In the genomic region with DNA sequence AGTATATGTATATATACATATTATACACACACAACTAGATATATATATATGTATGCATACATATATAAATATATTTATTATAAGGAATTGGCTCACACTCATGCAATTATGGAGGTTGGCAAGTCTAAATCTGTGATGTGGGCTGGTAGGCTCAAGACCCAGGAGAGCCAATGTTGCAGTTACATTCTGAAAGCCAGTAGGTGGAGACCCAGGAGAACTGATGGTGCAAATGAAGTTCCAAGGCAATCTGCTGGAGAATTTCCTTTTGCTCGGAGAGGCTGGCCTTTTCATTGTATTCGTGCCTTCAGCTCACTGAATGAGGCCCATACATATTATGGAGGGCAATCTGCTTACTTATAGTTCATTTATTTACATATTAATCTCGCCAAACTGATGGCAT, we compare ENCODE assay signal across 12 cellular contexts. TPM values are rescaled to one million over a fixed set of nuclear protein-coding genes. Genes with fewer than 3 reads are reported as not detected.
A peak's percentile ranks its signal among the peaks of the same experiment; 100 is the strongest.
DNase-seq lines count a peak whose midpoint lies in the region; ATAC-seq and TF ChIP-seq lines count a peak whose summit lies in the region.
"Had no signal": no experiment of that assay in that cellular context is flagged by ENCODE, and none has a peak within 500 bp of the region (broad histone marks: within the 10 kb centered on the region; RNA-seq: fewer than 3 reads in every experiment).

No MANE protein-coding gene starts in this region.

- in situ Hi-C loops in IMR-90 (cut with MboI; ENCODE audit: low sequenced_read_pairs): no loop called here

- H2AFZ ChIP-seq in DND-41 (ENCODE audit: low read depth, low read length) (no peak overlapping the region), IMR-90 (replicated peaks; ENCODE audit: low read length, poor library complexity) (no peak overlapping the region)

- H3K4me3 Mint-ChIP-seq in WTC11: no peak overlapping the region
- H3K4me3 Mint-ChIP-seq in activated naive CD8-positive, alpha-beta T cell treated with anti-CD3 and anti-CD28 coated beads, Interleukin-2, amount 50 U/mL, for 24 hours: no peak overlapping the region
- H3K4me3 Mint-ChIP-seq: effector memory CD8-positive, alpha-beta T cell; stimulated activated naive CD8-positive, alpha-beta T cell treated with anti-CD3 and anti-CD28 coated beads, Interleukin-15, amount 100 ng/mL, for 72 hours; T-helper 1 cell treated with Interleukin-12 subunit alpha and Interleukin-12 subunit beta and Interleukin-4 antibody, amounts not matched to agents 30 μg/mL and 1 μg/mL, for 36 hours had no signal

- H2BK120ac ChIP-seq in IMR-90 (ENCODE audit: low read depth, low read length): no peak overlapping the region

- H3K27me3 ChIP-seq in DND-41 (ENCODE audit: insufficient read depth, low read length, poor library complexity) (peaks cover 8% of the 10 kb centered on the region), IMR-90 (ENCODE audit: control insufficient read depth, insufficient read depth, low read length) (no peaks in the 10 kb centered on the region)

- H2BK15ac ChIP-seq in IMR-90 (ENCODE audit: low read depth, low read length): no peak overlapping the region

- H3K9ac ChIP-seq in DND-41 (ENCODE audit: low read depth, low read length) (no peak overlapping the region), IMR-90 (ENCODE audit: low read depth, low read length) (no peak overlapping the region)

- intact Hi-C loops in IMR-90 (cut with micrococcal nuclease): no loop called here

- TF ChIP-seq POLR2A in IMR-90 (IDR thresholded peaks at IDR 0.05; ENCODE audit: low read depth, low read length): no peak

- H3K9me3 ChIP-seq in DND-41 (ENCODE audit: insufficient read depth, low read length, severe bottlenecking): no peaks in the 10 kb centered on the region
- H3K9me3 ChIP-seq in IMR-90 (ENCODE audit: control insufficient read depth, insufficient read depth, low read length): no peaks in the 10 kb centered on the region

- no CpG with 5 or more reads among the region's 3 CpGs for WGBS in IMR-90 (ENCODE audit: extremely low coverage in 2 of 2, insufficient read length in 1 of 2), 2 experiments

- H3K56ac ChIP-seq in IMR-90 (ENCODE audit: extremely low read depth, insufficient read depth, low read length): no peak overlapping the region

- no peaks in the 10 kb centered on the region for H3K9me1 ChIP-seq in IMR-90 (ENCODE audit: insufficient read depth, low read length)

- H3K79me1 ChIP-seq in IMR-90 (ENCODE audit: low read depth in 1 of 2, low read length in 2 of 2): no peaks in the 10 kb centered on the region

- peak; percentile 33; the same call in 1 of the 2 replicates for TF ChIP-seq RAD21 in IMR-90 (IDR thresholded peaks at IDR 0.05; ENCODE audit: low read length)

- TF ChIP-seq CTCF in DND-41 (IDR thresholded peaks at IDR 0.05; ENCODE audit: borderline replicate concordance, extremely low read depth, low read length, poor library complexity, severe bottlenecking) (peak; percentile 36), IMR-90 (conservative IDR thresholded peaks at IDR 0.05; ENCODE audit: low read depth, low read length) (peak; percentile 21; the same call in 1 of the 2 replicates), WTC11 (IDR thresholded peaks at IDR 0.05) (no peak)

- no peaks in the 10 kb centered on the region for H4K20me1 ChIP-seq in DND-41 (ENCODE audit: insufficient read depth, low read length)
- no peaks in the 10 kb centered on the region for H4K20me1 ChIP-seq in IMR-90 (ENCODE audit: insufficient read depth, low read length)

- H2BK20ac ChIP-seq in IMR-90 (ENCODE audit: low read depth, low read length): no peak overlapping the region

- H3K9me3 Mint-ChIP-seq in WTC11: peaks cover 24% of the 10 kb centered on the region
- H3K9me3 Mint-ChIP-seq in activated naive CD8-positive, alpha-beta T cell treated with anti-CD3 and anti-CD28 coated beads, Interleukin-2, amount 50 U/mL, for 24 hours: no peaks in the 10 kb centered on the region
- H3K9me3 Mint-ChIP-seq: effector memory CD8-positive, alpha-beta T cell; stimulated activated naive CD8-positive, alpha-beta T cell treated with anti-CD3 and anti-CD28 coated beads, Interleukin-15, amount 100 ng/mL, for 72 hours; T-helper 1 cell treated with Interleukin-12 subunit alpha and Interleukin-12 subunit beta and Interleukin-4 antibody, amounts not matched to agents 30 μg/mL and 1 μg/mL, for 36 hours had no signal

- H3K36me3 ChIP-seq in DND-41 (ENCODE audit: insufficient read depth, low read length): no peaks in the 10 kb centered on the region
- H3K36me3 ChIP-seq in IMR-90 (ENCODE audit: control insufficient read depth, insufficient read depth, low read length): no peaks in the 10 kb centered on the region

- no peak overlapping the region for H3K27ac Mint-ChIP-seq in WTC11
- no peak overlapping the region for H3K27ac Mint-ChIP-seq in activated naive CD8-positive, alpha-beta T cell treated with anti-CD3 and anti-CD28 coated beads, Interleukin-2, amount 50 U/mL, for 24 hours
- H3K27ac Mint-ChIP-seq: effector memory CD8-positive, alpha-beta T cell; stimulated activated naive CD8-positive, alpha-beta T cell treated with anti-CD3 and anti-CD28 coated beads, Interleukin-15, amount 100 ng/mL, for 72 hours; T-helper 1 cell treated with Interleukin-12 subunit alpha and Interleukin-12 subunit beta and Interleukin-4 antibody, amounts not matched to agents 30 μg/mL and 1 μg/mL, for 36 hours had no signal

- H3K79me2 ChIP-seq in DND-41 (ENCODE audit: insufficient read depth, low read length): no peaks in the 10 kb centered on the region

- H3K4me1 ChIP-seq in DND-41 (ENCODE audit: insufficient read depth, low read length) (no peaks in the 10 kb centered on the region), IMR-90 (ENCODE audit: control insufficient read depth, insufficient read depth, low read length) (no peaks in the 10 kb centered on the region)

- BruUV-seq in IMR-90 (replicated peaks; lab: Mats Ljungman, UMichigan): no TSS peak

- no peak overlapping the region for H4K8ac ChIP-seq in IMR-90 (ENCODE audit: low read depth in 2 of 2, low read length in 2 of 2)

- H3K4me2 ChIP-seq in DND-41 (ENCODE audit: insufficient read depth, low read length) (no peak overlapping the region), IMR-90 (ENCODE audit: low read depth, low read length) (no peak overlapping the region)

- H3K36me3 Mint-ChIP-seq in WTC11: no peaks in the 10 kb centered on the region
- H3K36me3 Mint-ChIP-seq in activated naive CD8-positive, alpha-beta T cell treated with anti-CD3 and anti-CD28 coated beads, Interleukin-2, amount 50 U/mL, for 24 hours (ENCODE audit: low read depth): no peaks in the 10 kb centered on the region

- CTCF ChIA-PET in IMR-90 (lab: Yijun Ruan, JAX) (no interaction called here), WTC11 (lab: Charles Lee) (interaction anchor here (0.6 to 3.1 kb wide), 9 partner anchors 9 to 303 kb away, joined by 3 to 43 read pairs (median 4); a partner anchor contains a TSS)

- H2AK5ac ChIP-seq in IMR-90 (ENCODE audit: low read depth, low read length): no peak overlapping the region

- H2BK5ac ChIP-seq in IMR-90 (ENCODE audit: low read depth, low read length, poor library complexity, severe bottlenecking): no peak overlapping the region

- ATAC-seq in DND-41 (ENCODE audit: insufficient read depth, low read depth): no peak
- ATAC-seq in IMR-90 (ENCODE audit: low read depth): no peak
- ATAC-seq in WTC11: peak; percentile 43
- no peak for ATAC-seq in activated naive CD8-positive, alpha-beta T cell treated with anti-CD3 and anti-CD28 coated beads, Interleukin-2, amount 50 U/mL, for 24 hours
- no peak for ATAC-seq in GM18519 (IDR thresholded peaks at IDR 0.05; ENCODE audit: low FRiP score, unreplicated experiment)
- ATAC-seq: effector memory CD8-positive, alpha-beta T cell; stimulated activated naive CD8-positive, alpha-beta T cell treated with anti-CD3 and anti-CD28 coated beads, Interleukin-15, amount 100 ng/mL, for 72 hours had no signal

- no peak for DNase-seq in DND-41
- DNase-seq in IMR-90: peak; percentile 1
- no peak for DNase-seq in WTC11 (ENCODE audit: low spot score)
- peak; percentile 33 to 34 for DNase-seq in lung microvascular endothelial cell (ENCODE audit: low read depth in 2 of 2)
- DNase-seq in activated naive CD8-positive, alpha-beta T cell treated with anti-CD3 and anti-CD28 coated beads, Interleukin-2, amount 50 U/mL, for 24 hours: no peak
- no peak for DNase-seq in activated CD8-positive, alpha-beta memory T cell treated with anti-CD3 and anti-CD28 coated beads for 24 hours
- DNase-seq in CD1c-positive myeloid dendritic cell (ENCODE audit: extremely low spot score): no peak
- DNase-seq: effector memory CD8-positive, alpha-beta T cell; stimulated activated naive CD8-positive, alpha-beta T cell treated with anti-CD3 and anti-CD28 coated beads, Interleukin-15, amount 100 ng/mL, for 72 hours had no signal

- H3K27ac ChIP-seq in DND-41 (ENCODE audit: low read length): no peak overlapping the region
- no peak overlapping the region for H3K27ac ChIP-seq in IMR-90 (ENCODE audit: insufficient read depth, low read length)

- no peak overlapping the region for H4K91ac ChIP-seq in IMR-90 (ENCODE audit: insufficient read depth, low read depth, low read length)

- peaks cover 5% of the 10 kb centered on the region for H3K4me1 Mint-ChIP-seq in WTC11
- H3K4me1 Mint-ChIP-seq in activated naive CD8-positive, alpha-beta T cell treated with anti-CD3 and anti-CD28 coated beads, Interleukin-2, amount 50 U/mL, for 24 hours: no peaks in the 10 kb centered on the region
- H3K4me1 Mint-ChIP-seq: stimulated activated naive CD8-positive, alpha-beta T cell treated with anti-CD3 and anti-CD28 coated beads, Interleukin-15, amount 100 ng/mL, for 72 hours had no signal

- H3K23ac ChIP-seq in IMR-90 (ENCODE audit: low read depth, low read length): no peak overlapping the region

- no peak overlapping the region for H3K4me3 ChIP-seq in DND-41 (ENCODE audit: low read depth in 1 of 2, low read length in 2 of 2)
- no peak overlapping the region for H3K4me3 ChIP-seq in IMR-90 (ENCODE audit: insufficient read depth, low read depth, low read length)
- H3K4me3 ChIP-seq: lung had no signal

- H4K5ac ChIP-seq in IMR-90 (ENCODE audit: low read depth, low read length): no peak overlapping the region

- POLR2A ChIA-PET in IMR-90 (lab: Charles Lee; ENCODE audit: unreplicated experiment) (no interaction called here), WTC11 (lab: Charles Lee) (no interaction called here)

- dilution Hi-C loops in IMR-90 (cut with HindIII; ENCODE audit: low sequenced_read_pairs, unreplicated experiment): no loop called here

- H3K14ac ChIP-seq in IMR-90 (replicated peaks; ENCODE audit: low read depth, low read length): no peak overlapping the region

- peaks cover 6% of the 10 kb centered on the region for H3K27me3 Mint-ChIP-seq in WTC11 (ENCODE audit: low read depth)
- peaks cover 12% of the 10 kb centered on the region for H3K27me3 Mint-ChIP-seq in activated naive CD8-positive, alpha-beta T cell treated with anti-CD3 and anti-CD28 coated beads, Interleukin-2, amount 50 U/mL, for 24 hours

- no peak overlapping the region for H3K4ac ChIP-seq in IMR-90 (ENCODE audit: low read depth, low read length)

- H2AK9ac ChIP-seq in IMR-90 (replicated peaks; ENCODE audit: low read depth, low read length, poor library complexity): no peak overlapping the region

- no peak overlapping the region for H3K18ac ChIP-seq in IMR-90 (ENCODE audit: low read depth, low read length)

RNA-seq across cellular contexts. Expression of a gene that starts 9.4 kb away (rescaled TPM):
- total RNA-seq in IMR-90 (2012; rRNA removed) (not detected in 2 replicates), WTC11 (2021) (not detected in 3 replicates), lung microvascular endothelial cell (not detected in 2 replicates)
- not detected in 2 replicates for polyA plus RNA-seq in IMR-90 (2012; rRNA removed)
- not detected in 2 replicates for polyA plus RNA-seq in IMR-90 (2012; cell fraction: cytosol; rRNA removed)
- polyA plus RNA-seq in IMR-90 (2012; cell fraction: nucleus; rRNA removed; ENCODE audit: low replicate concordance): not detected in 2 replicates

RNA-seq across cellular contexts. Expression of a gene that starts 29.2 kb away (rescaled TPM):
- not detected in 2 replicates for total RNA-seq in IMR-90 (2012; rRNA removed)
- polyA plus RNA-seq in IMR-90 (2012; rRNA removed): not detected in 2 replicates
- polyA plus RNA-seq in IMR-90 (2012; cell fraction: cytosol; rRNA removed): not detected in 2 replicates
- not detected in 2 replicates for polyA plus RNA-seq in IMR-90 (2012; cell fraction: nucleus; rRNA removed; ENCODE audit: low replicate concordance)
- not detected in 3 replicates for total RNA-seq in WTC11 (2021)
- total RNA-seq in lung microvascular endothelial cell: not detected in 2 replicates
- total RNA-seq: lung had no signal

RNA-seq across cellular contexts. Expression of a gene that starts 39.7 kb away (rescaled TPM):
- not detected in 2 replicates for total RNA-seq in IMR-90 (2012; rRNA removed)
- not detected in 2 replicates for polyA plus RNA-seq in IMR-90 (2012; rRNA removed)
- not detected in 2 replicates for polyA plus RNA-seq in IMR-90 (2012; cell fraction: cytosol; rRNA removed)
- not detected in 2 replicates for polyA plus RNA-seq in IMR-90 (2012; cell fraction: nucleus; rRNA removed; ENCODE audit: low replicate concordance)
- total RNA-seq in WTC11 (2021): not detected in 3 replicates
- total RNA-seq in lung microvascular endothelial cell: not detected in 2 replicates
- total RNA-seq: lung had no signal
- polyA plus RNA-seq: lung had no signal

RNA-seq across cellular contexts. Expression of a gene that starts 52.7 kb away (rescaled TPM):
- total RNA-seq in IMR-90 (2012; rRNA removed) (not detected in 2 replicates), WTC11 (2021) (not detected in 3 replicates), lung microvascular endothelial cell (not detected in 2 replicates)
- not detected in 2 replicates for polyA plus RNA-seq in IMR-90 (2012; rRNA removed)
- polyA plus RNA-seq in IMR-90 (2012; cell fraction: cytosol; rRNA removed): not detected in 2 replicates
- not detected in 2 replicates for polyA plus RNA-seq in IMR-90 (2012; cell fraction: nucleus; rRNA removed; ENCODE audit: low replicate concordance)
- total RNA-seq: lung had no signal
- polyA plus RNA-seq: lung had no signal

RNA-seq across cellular contexts. Expression of a gene that starts 58.0 kb away (rescaled TPM):
- total RNA-seq in IMR-90 (2012; rRNA removed) (not detected in 2 replicates), WTC11 (2021) (not detected in 3 replicates), lung microvascular endothelial cell (not detected in 2 replicates)
- polyA plus RNA-seq in IMR-90 (2012; rRNA removed): not detected in 2 replicates
- polyA plus RNA-seq in IMR-90 (2012; cell fraction: cytosol; rRNA removed): not detected in 2 replicates
- not detected in 2 replicates for polyA plus RNA-seq in IMR-90 (2012; cell fraction: nucleus; rRNA removed; ENCODE audit: low replicate concordance)
- total RNA-seq: lung had no signal
- polyA plus RNA-seq: lung had no signal

Comparison
In these comparisons a context has a peak if more than half of its experiments do, and no peak if none do; other contexts are left out.
1. DNase-seq: peak in IMR-90 (single experiment) and lung microvascular endothelial cell (2 of 2); none in DND-41 (single experiment), WTC11 (single experiment), activated naive CD8-positive, alpha-beta T cell treated with anti-CD3 and anti-CD28 coated beads, Interleukin-2, amount 50 U/mL, for 24 hours (single experiment), activated CD8-positive, alpha-beta memory T cell treated with anti-CD3 and anti-CD28 coated beads for 24 hours (single experiment) and CD1c-positive myeloid dendritic cell (single experiment).